In genomic region chr19:58098682-58098998, GRCh38 we compare ENCODE assay signal across 8 cellular contexts.
DNase-seq lines count a peak whose midpoint lies in the region; ATAC-seq lines count a peak whose summit lies in the region.

No MANE protein-coding gene starts in this region.

- no peaks in the 10 kb centered on the region for H3K27me3 Mint-ChIP-seq in activated naive CD8-positive, alpha-beta T cell treated with anti-CD3 and anti-CD28 coated beads, Interleukin-2, amount 50 U/mL, for 24 hours

- H3K27ac ChIP-seq in iPS-20b (ENCODE audit: low read length) = peak overlapping the region; percentile 39
- H3K27ac ChIP-seq in stomach smooth muscle (ENCODE audit: low read length) = peak overlapping the region; percentile 99

- H3K27me3 ChIP-seq in iPS-20b (ENCODE audit: insufficient read depth, low read length) (no peaks in the 10 kb centered on the region), stomach smooth muscle (ENCODE audit: control insufficient read depth in 1 of 2, insufficient read depth in 2 of 2, low read length in 2 of 2) (no peaks in the 10 kb centered on the region)

- H3K36me3 ChIP-seq in iPS-20b (ENCODE audit: insufficient read depth, low read depth, low read length) (no peaks in the 10 kb centered on the region), stomach smooth muscle (ENCODE audit: control insufficient read depth in 2 of 2, insufficient read depth in 2 of 2, low read length in 2 of 2) (peaks cover 0 to 2% of the 10 kb centered on the region in 2 donors)

- H3K4me3 ChIP-seq in iPS-20b (ENCODE audit: low read length) (peak overlapping the region; percentile 64), stomach smooth muscle (ENCODE audit: low read length in 2 of 2) (peak overlapping the region; percentile 61 to 98)

- no peak for ATAC-seq in activated naive CD8-positive, alpha-beta T cell treated with anti-CD3 and anti-CD28 coated beads, Interleukin-2, amount 50 U/mL, for 24 hours
- ATAC-seq in HG02885 (IDR thresholded peaks at IDR 0.05; ENCODE audit: poor library complexity, unreplicated experiment) = no peak

- peaks cover 12% of the 10 kb centered on the region for H3K4me1 Mint-ChIP-seq in activated naive CD8-positive, alpha-beta T cell treated with anti-CD3 and anti-CD28 coated beads, Interleukin-2, amount 50 U/mL, for 24 hours

- peak overlapping the region; percentile 98 for H3K27ac Mint-ChIP-seq in activated naive CD8-positive, alpha-beta T cell treated with anti-CD3 and anti-CD28 coated beads, Interleukin-2, amount 50 U/mL, for 24 hours

- H3K4me1 ChIP-seq in iPS-20b (ENCODE audit: insufficient read depth, low read length) (no peaks in the 10 kb centered on the region), stomach smooth muscle (ENCODE audit: control insufficient read depth, insufficient read depth, low read length) (peaks cover 19% of the 10 kb centered on the region)

- peaks cover 57% of the 10 kb centered on the region for H3K9me3 ChIP-seq in iPS-20b (ENCODE audit: insufficient read depth, low read depth, low read length)
- H3K9me3 ChIP-seq in stomach smooth muscle (ENCODE audit: control insufficient read depth in 2 of 2, low read length in 2 of 2) = peaks cover 0 to 32% of the 10 kb centered on the region in 2 donors

- DNase-seq in NCI-H748 (lab: John Stamatoyannopoulos, UW; ENCODE audit: unreplicated experiment) (peak; percentile 49), NCI-H748 treated with DMSO at 0.1 percent for 48 hours (lab: John Stamatoyannopoulos, UW) (no peak), retina (no peak)
- no peak for DNase-seq in activated naive CD8-positive, alpha-beta T cell treated with anti-CD3 and anti-CD28 coated beads, Interleukin-2, amount 50 U/mL, for 24 hours
- no peak for DNase-seq in activated CD4-positive, alpha-beta T cell treated with anti-CD3 and anti-CD28 coated beads for 4 hours

- peaks cover 30% of the 10 kb centered on the region for H3K9me3 Mint-ChIP-seq in activated naive CD8-positive, alpha-beta T cell treated with anti-CD3 and anti-CD28 coated beads, Interleukin-2, amount 50 U/mL, for 24 hours

- H3K36me3 Mint-ChIP-seq in activated naive CD8-positive, alpha-beta T cell treated with anti-CD3 and anti-CD28 coated beads, Interleukin-2, amount 50 U/mL, for 24 hours (ENCODE audit: low read depth) = peaks cover 18% of the 10 kb centered on the region

- H3K9ac ChIP-seq in iPS-20b (ENCODE audit: low read depth, low read length) = peak overlapping the region; percentile 79
- peak overlapping the region; percentile 82 to 100 for H3K9ac ChIP-seq in stomach smooth muscle (ENCODE audit: low read length in 2 of 2)

- peak overlapping the region; percentile 83 for H3K4me3 Mint-ChIP-seq in activated naive CD8-positive, alpha-beta T cell treated with anti-CD3 and anti-CD28 coated beads, Interleukin-2, amount 50 U/mL, for 24 hours
